Comparison of ENCODE assay signal across 8 cellular contexts in the genomic region with DNA sequence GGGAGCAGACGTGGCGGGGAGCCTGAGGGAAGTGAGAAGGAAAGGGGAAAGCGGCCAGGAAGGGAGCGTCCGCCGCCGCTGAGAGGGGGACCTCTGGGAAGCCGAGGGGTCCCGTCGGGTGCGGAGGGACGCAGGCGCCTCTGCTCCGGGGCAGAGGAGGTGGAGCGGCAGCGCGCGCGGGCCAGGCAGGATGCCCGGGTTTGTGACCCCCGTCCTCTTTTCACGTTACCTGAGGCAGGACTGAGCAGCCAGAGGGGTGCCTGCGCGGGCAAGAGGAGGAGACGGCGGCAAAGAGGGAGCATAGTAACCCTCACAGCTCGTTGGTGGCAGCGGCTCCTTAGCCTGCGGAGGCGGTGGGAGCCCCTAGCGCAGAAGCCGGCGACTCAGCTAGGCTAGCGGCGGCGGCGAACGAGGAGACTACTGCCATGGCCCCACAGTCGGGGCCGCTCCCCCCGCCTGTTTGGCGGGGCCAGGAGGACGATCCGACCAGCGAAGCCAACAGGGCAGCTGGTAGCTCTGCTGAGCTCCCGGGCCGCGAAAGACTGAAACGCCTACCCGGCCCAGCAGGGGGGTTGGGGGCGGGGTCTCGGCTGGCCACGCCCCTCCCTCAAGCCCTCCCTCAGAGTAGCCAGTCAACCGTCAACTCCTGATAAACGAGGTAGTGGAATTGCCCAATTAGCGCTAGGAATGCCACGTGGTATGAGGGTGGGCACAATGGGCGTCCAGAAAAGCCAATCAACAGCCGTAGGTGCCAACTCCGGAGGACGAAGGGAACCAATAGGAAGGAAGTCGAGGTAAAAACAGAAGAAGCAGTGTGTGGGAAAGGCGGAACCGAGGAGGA. TPM values are rescaled to one million over a fixed set of nuclear protein-coding genes. Genes with fewer than 3 reads are reported as not detected.
DNase-seq lines count a peak whose midpoint lies in the region; ATAC-seq, FAIRE-seq and TF ChIP-seq lines count a peak whose summit lies in the region.

A gene with protein sequence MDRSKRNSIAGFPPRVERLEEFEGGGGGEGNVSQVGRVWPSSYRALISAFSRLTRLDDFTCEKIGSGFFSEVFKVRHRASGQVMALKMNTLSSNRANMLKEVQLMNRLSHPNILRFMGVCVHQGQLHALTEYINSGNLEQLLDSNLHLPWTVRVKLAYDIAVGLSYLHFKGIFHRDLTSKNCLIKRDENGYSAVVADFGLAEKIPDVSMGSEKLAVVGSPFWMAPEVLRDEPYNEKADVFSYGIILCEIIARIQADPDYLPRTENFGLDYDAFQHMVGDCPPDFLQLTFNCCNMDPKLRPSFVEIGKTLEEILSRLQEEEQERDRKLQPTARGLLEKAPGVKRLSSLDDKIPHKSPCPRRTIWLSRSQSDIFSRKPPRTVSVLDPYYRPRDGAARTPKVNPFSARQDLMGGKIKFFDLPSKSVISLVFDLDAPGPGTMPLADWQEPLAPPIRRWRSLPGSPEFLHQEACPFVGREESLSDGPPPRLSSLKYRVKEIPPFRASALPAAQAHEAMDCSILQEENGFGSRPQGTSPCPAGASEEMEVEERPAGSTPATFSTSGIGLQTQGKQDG (minus strand): TSS at position 541 of the 841 bp plus-strand sequence. CDS start 33,378 bp downstream, outside the sequence.

- H4K20me1 ChIP-seq in hepatocyte (ENCODE audit: insufficient read depth, poor library complexity, severe bottlenecking): no peaks in the 10 kb centered on the region

- 2% methylated on average over 61 of the region's 64 CpGs for WGBS in hepatocyte (ENCODE audit: low lambda C conversion rate, missing lambda C conversion rate)
- 0 to 1% methylated on average over 63 to 64 of the region's 64 CpGs for WGBS in aorta, 2 donors

- H3K36me3 ChIP-seq in hepatocyte (replicated peaks; ENCODE audit: insufficient read depth, low read depth) (no peaks in the 10 kb centered on the region), rectal smooth muscle tissue (ENCODE audit: control insufficient read depth, insufficient read depth, low read length) (no peaks in the 10 kb centered on the region), aorta (ENCODE audit: control insufficient read depth in 1 of 2, insufficient read depth in 2 of 2, low read length in 1 of 2) (no peaks in the 10 kb centered on the region)

- H3K4me3 ChIP-seq in astrocyte of the cerebellum (ENCODE audit: low read depth, low read length) (peak within 1 kb of the TSS; percentile 78), hepatocyte (peak within 1 kb of the TSS; percentile 46), rectal smooth muscle tissue (ENCODE audit: low read length) (peak within 1 kb of the TSS; percentile 93), aorta (ENCODE audit: low read length in 2 of 2) (peak within 1 kb of the TSS; percentile 37 to 70)

- FAIRE-seq in GM18507 (lab: Jason Lieb, UNC): peak; percentile 100

- H3K9ac ChIP-seq in rectal smooth muscle tissue (ENCODE audit: low read length): peak within 1 kb of the TSS; percentile 54

- TF ChIP-seq CTCF in astrocyte of the cerebellum (IDR thresholded peaks at IDR 0.05; ENCODE audit: low read depth, low read length, missing control alignments) (no peak), hepatocyte (IDR thresholded peaks at IDR 0.05; ENCODE audit: poor library complexity) (no peak)

- peak within 1 kb of the TSS; percentile 80 for H2AFZ ChIP-seq in hepatocyte

- DNase-seq in GM18507 (ENCODE audit: extremely low spot score, insufficient read length, low read depth) (peak; percentile 83), NCI-H187 (lab: John Stamatoyannopoulos, UW) (peak; percentile 97 to 98), T-helper 2 cell (peak; percentile 88 to 100 (median 94)), astrocyte of the cerebellum (ENCODE audit: low read depth) (peak; percentile 99), hepatocyte (ENCODE audit: low spot score) (peak; percentile 98), aorta (peak; percentile 97)

- peaks cover 21% of the 10 kb centered on the region for H3K79me2 ChIP-seq in hepatocyte

- intact Hi-C loops in aorta (cut with DNase I): loop anchor here (1.0 to 10.0 kb wide), 3 partner anchors 130 to 476 kb away; a partner anchor contains a TSS

- in situ Hi-C loops in astrocyte of the cerebellum (cut with HindIII; ENCODE audit: low sequenced_read_pairs): no loop called here

- H3K4me2 ChIP-seq in hepatocyte: peak within 1 kb of the TSS; percentile 91

- H3K9me3 ChIP-seq in hepatocyte (ENCODE audit: low read depth) (no peaks in the 10 kb centered on the region), aorta (ENCODE audit: control insufficient read depth, low read length) (no peaks in the 10 kb centered on the region)

- H3K27ac ChIP-seq in hepatocyte (peak within 1 kb of the TSS; percentile 53), rectal smooth muscle tissue (ENCODE audit: low read depth, low read length) (peak within 1 kb of the TSS; percentile 58), aorta (ENCODE audit: low read depth in 1 of 2, low read length in 2 of 2) (no peak within 1 kb of the TSS)

- ATAC-seq in HG02970 (IDR thresholded peaks at IDR 0.05; ENCODE audit: low FRiP score, unreplicated experiment): peak; percentile 87
- peak; percentile 99 for ATAC-seq in aorta (ENCODE audit: low FRiP score)

- no peaks in the 10 kb centered on the region for H3K9me2 ChIP-seq in hepatocyte (replicated peaks; ENCODE audit: insufficient read depth)

- peaks cover 6% of the 10 kb centered on the region for H3K4me1 ChIP-seq in hepatocyte (ENCODE audit: insufficient read depth)
- H3K4me1 ChIP-seq in rectal smooth muscle tissue (ENCODE audit: control insufficient read depth, insufficient read depth, low read length): peaks cover 2% of the 10 kb centered on the region
- no peaks in the 10 kb centered on the region for H3K4me1 ChIP-seq in aorta (ENCODE audit: control insufficient read depth in 1 of 2, insufficient read depth in 2 of 2, low read length in 2 of 2)

- H3K27me3 ChIP-seq in hepatocyte: no peaks in the 10 kb centered on the region
- no peaks in the 10 kb centered on the region for H3K27me3 ChIP-seq in rectal smooth muscle tissue (ENCODE audit: control insufficient read depth, insufficient read depth, low read length)
- no peaks in the 10 kb centered on the region for H3K27me3 ChIP-seq in aorta (ENCODE audit: control insufficient read depth in 1 of 2, insufficient read depth in 2 of 2, low read length in 1 of 2)

RNA-seq across cellular contexts. Expression of the gene that starts here (rescaled TPM):
- total RNA-seq in hepatocyte (8.2 and 8.6 TPM in 2 replicates), aorta (1 to 10 TPM; 5.2 to 8.1 TPM)
- polyA plus RNA-seq in hepatocyte (6.2 and 6.4 TPM in 2 replicates), aorta (1 to 10 TPM; 3.8 to 4.9 TPM)

Comparison
In these comparisons a context has a peak if more than half of its experiments do, and no peak if none do; other contexts are left out.
1. H3K27ac ChIP-seq: peak in hepatocyte (single experiment) and rectal smooth muscle tissue (single experiment); none in aorta (0 of 2).
2. Peak in every context shown above with its lines, with median percentiles within 50 percentile points of each other: DNase-seq and H3K4me3 ChIP-seq.